Comparison of ENCODE assay signal across 1 cellular context in genomic region chr19:45428385-45429231, GRCh38.
A peak's percentile ranks its signal among the peaks of the same experiment; 100 is the strongest.
TF ChIP-seq lines count a peak whose summit lies in the region.

No MANE protein-coding gene starts in this region.

TF ChIP-seq in IMR-90, 13 proteins besides CTCF, POLR2A, EP300 and RAD21 (continued from another document):
- TF ChIP-seq USF2 (IDR thresholded peaks at IDR 0.05; ENCODE audit: low read depth, low read length) (no peak), SMC3 (IDR thresholded peaks at IDR 0.05; ENCODE audit: low read depth, low read length) (peak; percentile 27), RFX5 (IDR thresholded peaks at IDR 0.05; ENCODE audit: low read depth, low read length) (no peak), CEBPB (IDR thresholded peaks at IDR 0.05; ENCODE audit: low read depth, low read length) (no peak)
